Comparison of ENCODE assay signal across 11 cellular contexts in the genomic region with DNA sequence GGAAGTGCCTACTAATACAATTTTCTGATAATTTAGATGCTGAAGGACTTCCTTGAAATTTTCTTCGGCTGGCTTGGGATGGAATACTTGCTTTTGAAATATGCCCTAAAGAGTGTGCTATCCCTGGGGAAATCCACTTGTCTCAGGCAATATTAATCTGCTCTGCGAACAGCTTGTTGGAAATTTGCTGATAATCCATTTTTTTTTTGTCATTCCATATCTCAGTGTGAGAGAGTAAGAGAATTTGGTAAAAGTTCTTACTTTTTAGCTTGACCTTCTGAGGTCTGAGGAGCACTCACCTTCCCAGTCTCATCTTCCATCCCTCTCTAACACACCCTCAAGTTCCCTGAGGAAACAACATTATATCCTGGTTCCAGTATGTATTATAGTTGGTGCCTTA.
"Had no signal": no experiment of that assay in that cellular context is flagged by ENCODE, and none has a peak within 500 bp of the region (broad histone marks: within the 10 kb centered on the region; RNA-seq: fewer than 3 reads in every experiment).

No MANE protein-coding gene starts in this region.

- H3K27ac ChIP-seq: GM23248 had no signal

- H3K4me3 Mint-ChIP-seq: GM23338, H9, HFFc6 had no signal

- H3K9ac ChIP-seq: GM23248 had no signal

- H3K9me3 ChIP-seq: HAP-1 had no signal

- H3K9me3 Mint-ChIP-seq: GM23338, H9, HFFc6 had no signal

- FAIRE-seq: H1, H54 had no signal

- H3K4me2 ChIP-seq: GM23338 had no signal

- H3K27ac Mint-ChIP-seq: GM23338, H9, HFFc6 had no signal

- ATAC-seq: GM23338, HCT116 had no signal

- H3K4me3 ChIP-seq: GM23248, GM23338, HAP-1 had no signal

- DNase-seq: GM23248, GOT3, H7, H9, HCEC 1CT, HFFc6 had no signal

- H2AFZ ChIP-seq: GM23248, GM23338 had no signal

- H3K36me3 ChIP-seq: HAP-1 had no signal
